ENCODE assay signal across 14 cellular contexts in genomic region chr13:39023761-39024160, GRCh38. TPM values are rescaled to one million over a fixed set of nuclear protein-coding genes. Genes with fewer than 3 reads are reported as not detected.
DNase-seq lines count a peak whose midpoint lies in the region; FAIRE-seq and TF ChIP-seq lines count a peak whose summit lies in the region.
"Had no signal": no experiment of that assay in that cellular context is flagged by ENCODE, and none has a peak within 500 bp of the region (broad histone marks: within the 10 kb centered on the region; RNA-seq: fewer than 3 reads in every experiment).

No MANE protein-coding gene starts in this region.

- DNase-seq in adipocyte (ENCODE audit: low read depth) (peak; percentile 7), hepatocyte (ENCODE audit: low spot score) (peak; percentile 55), prostate gland (ENCODE audit: low spot score) (peak; percentile 76), H54 (ENCODE audit: insufficient read length, low spot score) (no peak), amniotic stem cell (lab: John Stamatoyannopoulos, UW) (no peak), Kasumi-1 (lab: John Stamatoyannopoulos, UW) (no peak), uterus (no peak)
- DNase-seq: activated gamma-delta T cell treated with Interleukin-2 at 50 U/mL for 16 hours; BE2C; DMS79 treated with DMSO at 0.1 percent for 48 hours; GOT3; stimulated activated naive CD4-positive, alpha-beta T cell treated with Interleukin-2 at 50 U/mL for 16 hours had no signal

- H4K20me1 ChIP-seq in hepatocyte (ENCODE audit: insufficient read depth, poor library complexity, severe bottlenecking), result no peaks in the 10 kb centered on the region

- H3K27ac ChIP-seq in HUES48 (ENCODE audit: low read depth, low read length) (peak overlapping the region; percentile 94), hepatocyte (peak overlapping the region; percentile 65), prostate gland (peak overlapping the region; percentile 10 to 17), uterus (no peak overlapping the region)
- H3K27ac ChIP-seq: parathyroid adenoma had no signal

- no peak overlapping the region for H2AFZ ChIP-seq in hepatocyte
- H2AFZ ChIP-seq: parathyroid adenoma had no signal

- TF ChIP-seq POLR2A in prostate gland (IDR thresholded peaks at IDR 0.05) (no peak), H54 (IDR thresholded peaks at IDR 0.05; ENCODE audit: low read depth, low read length) (no peak), uterus (IDR thresholded peaks at IDR 0.05) (no peak)

- no peak for FAIRE-seq in H54 (lab: Jason Lieb, UNC)

- peak overlapping the region; percentile 30 for H3K4me2 ChIP-seq in hepatocyte

- no peaks in the 10 kb centered on the region for H3K9me2 ChIP-seq in hepatocyte (replicated peaks; ENCODE audit: insufficient read depth)

- peaks cover 47% of the 10 kb centered on the region for H3K4me1 ChIP-seq in HUES48 (ENCODE audit: control insufficient read depth, insufficient read depth, low read length)
- peaks cover 10% of the 10 kb centered on the region for H3K4me1 ChIP-seq in adipocyte (ENCODE audit: control insufficient read depth, insufficient read depth, low read length)
- peaks cover 26% of the 10 kb centered on the region for H3K4me1 ChIP-seq in hepatocyte (ENCODE audit: insufficient read depth)
- no peaks in the 10 kb centered on the region for H3K4me1 ChIP-seq in prostate gland (replicated peaks)
- no peaks in the 10 kb centered on the region for H3K4me1 ChIP-seq in uterus
- H3K4me1 ChIP-seq: BE2C, parathyroid adenoma had no signal

- H3K79me2 ChIP-seq in hepatocyte, result peaks cover 2% of the 10 kb centered on the region
- H3K79me2 ChIP-seq: parathyroid adenoma had no signal

- no peak overlapping the region for H3K9ac ChIP-seq in HUES48 (ENCODE audit: low read depth, low read length)
- no peak overlapping the region for H3K9ac ChIP-seq in adipocyte (ENCODE audit: low read length)
- H3K9ac ChIP-seq: parathyroid adenoma had no signal

- H3K4me3 ChIP-seq in HUES48 (ENCODE audit: low read depth, low read length), result peak overlapping the region; percentile 24; the same call in 1 of the 2 replicates
- H3K4me3 ChIP-seq in adipocyte (ENCODE audit: low read length), result no peak overlapping the region
- H3K4me3 ChIP-seq in hepatocyte, result no peak overlapping the region
- H3K4me3 ChIP-seq in prostate gland, result no peak overlapping the region
- no peak overlapping the region for H3K4me3 ChIP-seq in uterus

- H3K9me3 ChIP-seq in HUES48 (ENCODE audit: control insufficient read depth, insufficient read depth, low read length), result no peaks in the 10 kb centered on the region
- H3K9me3 ChIP-seq in adipocyte (ENCODE audit: control insufficient read depth, low read length), result no peaks in the 10 kb centered on the region
- no peaks in the 10 kb centered on the region for H3K9me3 ChIP-seq in hepatocyte (ENCODE audit: low read depth)
- no peaks in the 10 kb centered on the region for H3K9me3 ChIP-seq in prostate gland
- no peaks in the 10 kb centered on the region for H3K9me3 ChIP-seq in uterus
- H3K9me3 ChIP-seq: BE2C had no signal

- intact Hi-C loops in prostate gland (cut with DNase I), result no loop called here
- intact Hi-C loops in uterus (cut with DNase I; ENCODE audit: low total_unique reads), result no loop called here

- peaks cover 95% of the 10 kb centered on the region for H3K36me3 ChIP-seq in HUES48 (ENCODE audit: control insufficient read depth, insufficient read depth, low read length)
- H3K36me3 ChIP-seq in adipocyte (ENCODE audit: control insufficient read depth, insufficient read depth, low read length, severe bottlenecking), result peaks cover 84% of the 10 kb centered on the region
- no peaks in the 10 kb centered on the region for H3K36me3 ChIP-seq in hepatocyte (replicated peaks; ENCODE audit: insufficient read depth, low read depth)
- H3K36me3 ChIP-seq in prostate gland, result no peaks in the 10 kb centered on the region
- H3K36me3 ChIP-seq in uterus, result no peaks in the 10 kb centered on the region

- no peak for TF ChIP-seq CTCF in hepatocyte (IDR thresholded peaks at IDR 0.05; ENCODE audit: poor library complexity)
- TF ChIP-seq CTCF in prostate gland (IDR thresholded peaks at IDR 0.05), result no peak
- no peak for TF ChIP-seq CTCF in uterus (IDR thresholded peaks at IDR 0.05)

- H3K27me3 ChIP-seq in HUES48 (ENCODE audit: control insufficient read depth, insufficient read depth, low read length), result no peaks in the 10 kb centered on the region
- H3K27me3 ChIP-seq in adipocyte (replicated peaks; ENCODE audit: control insufficient read depth, insufficient read depth, low read length), result no peaks in the 10 kb centered on the region
- H3K27me3 ChIP-seq in hepatocyte, result no peaks in the 10 kb centered on the region
- H3K27me3 ChIP-seq in prostate gland (replicated peaks; ENCODE audit: insufficient read depth), result no peaks in the 10 kb centered on the region
- no peaks in the 10 kb centered on the region for H3K27me3 ChIP-seq in uterus
- H3K27me3 ChIP-seq: BE2C had no signal

RNA-seq across cellular contexts. Expression of gene PROSER1, which starts 14.1 kb away (rescaled TPM):
- 20.3 and 22.8 TPM in 2 replicates for total RNA-seq in hepatocyte
- polyA plus RNA-seq in hepatocyte, result 11.8 and 12.9 TPM in 2 replicates
- total RNA-seq in prostate gland, result 10 to 100 TPM; 33.6 to 39.5 TPM
- 10 to 100 TPM in 3 of 4 donors, 1 to 10 TPM in 1; 3.8 to 47.3 (median 21.1) TPM for total RNA-seq in uterus

RNA-seq across cellular contexts. Expression of gene NHLRC3, which starts 14.5 kb away (rescaled TPM):
- total RNA-seq in hepatocyte (34.2 and 47.4 TPM in 2 replicates), prostate gland (10 to 100 TPM; 10.1 to 17.8 TPM), uterus (10 to 100 TPM; 13.8 to 59.0 (median 26.6) TPM)
- 18.6 and 19.3 TPM in 2 replicates for polyA plus RNA-seq in hepatocyte

RNA-seq across cellular contexts. Expression of gene STOML3, which starts 33.1 kb away (rescaled TPM):
- total RNA-seq in hepatocyte (not detected in 2 replicates), prostate gland (not detected), uterus (under 1 TPM in 3 of 4 donors, not detected in 1; 0.27 to 0.35 (median 0.29) TPM)
- polyA plus RNA-seq in hepatocyte, result not detected in 2 replicates

Comparison
In these comparisons a context has a peak if more than half of its experiments do, and no peak if none do; other contexts are left out.
1. H3K27ac ChIP-seq: peak in HUES48 (single experiment), hepatocyte (single experiment) and prostate gland (2 of 2); none in uterus (0 of 2).
2. DNase-seq: peak in adipocyte (single experiment), hepatocyte (single experiment) and prostate gland (single experiment); none in H54 (single experiment), amniotic stem cell (single experiment), Kasumi-1 (0 of 2) and uterus (0 of 2).